Comparison of ENCODE assay signal across 9 cellular contexts in the genomic region with DNA sequence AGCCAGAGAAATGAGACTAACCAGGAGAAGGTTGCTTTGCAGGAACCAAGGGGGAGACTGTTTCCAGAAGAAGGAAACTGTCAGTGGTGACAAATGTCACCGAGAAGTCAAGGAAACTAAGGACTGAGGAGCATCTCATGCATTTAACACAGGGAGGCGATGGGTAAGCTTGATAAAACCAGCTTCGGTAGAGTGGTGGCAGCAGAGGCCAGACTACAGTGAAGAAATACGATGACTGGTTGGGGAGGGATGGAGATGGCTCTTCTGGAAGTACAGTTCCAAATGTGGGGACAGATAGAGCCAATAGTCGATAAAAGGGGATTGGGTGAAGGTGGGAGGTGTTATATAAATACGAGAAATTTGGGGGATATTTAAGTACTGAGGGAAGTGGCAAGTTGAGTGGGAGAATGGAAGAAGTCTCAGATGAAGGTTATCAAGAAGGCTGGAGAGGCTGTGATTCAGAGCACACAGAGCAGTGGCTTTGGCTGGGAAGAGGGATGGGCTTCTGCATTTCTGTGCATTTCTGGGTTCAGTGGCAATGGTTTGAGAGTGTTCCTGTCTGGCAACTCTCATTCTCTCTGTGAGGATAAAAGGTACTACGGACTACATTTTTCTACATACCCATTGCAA. TPM values are rescaled to one million over a fixed set of nuclear protein-coding genes. Genes with fewer than 3 reads are reported as not detected.
DNase-seq lines count a peak whose midpoint lies in the region; ATAC-seq and TF ChIP-seq lines count a peak whose summit lies in the region.
"Had no signal": no experiment of that assay in that cellular context is flagged by ENCODE, and none has a peak within 500 bp of the region (broad histone marks: within the 10 kb centered on the region; RNA-seq: fewer than 3 reads in every experiment).

No MANE protein-coding gene starts in this region.

- H3K27ac ChIP-seq in CD4-positive, alpha-beta memory T cell (ENCODE audit: low read depth, low read length): no peak overlapping the region
- no peak overlapping the region for H3K27ac ChIP-seq in SK-N-SH (ENCODE audit: low read depth in 2 of 2, low read length in 1 of 2)
- no peak overlapping the region for H3K27ac ChIP-seq in endodermal cell (ENCODE audit: low read depth, low read length)
- H3K27ac ChIP-seq in naive thymus-derived CD4-positive, alpha-beta T cell (ENCODE audit: low read depth, low read length): no peak overlapping the region

- H3K9ac ChIP-seq in SK-N-SH: no peak overlapping the region
- no peak overlapping the region for H3K9ac ChIP-seq in endodermal cell (ENCODE audit: extremely low read depth, low read length, poor library complexity, severe bottlenecking)

- peak; percentile 34; the same call in 1 of the 2 replicates for TF ChIP-seq RAD21 in SK-N-SH (IDR thresholded peaks at IDR 0.05; ENCODE audit: low read length)

- no peaks in the 10 kb centered on the region for H3K9me3 ChIP-seq in CD4-positive, alpha-beta memory T cell (ENCODE audit: control insufficient read depth in 1 of 2, low read length in 2 of 2)
- H3K9me3 ChIP-seq in SK-N-SH: no peaks in the 10 kb centered on the region
- H3K9me3 ChIP-seq in endodermal cell (ENCODE audit: control insufficient read depth, low read length): no peaks in the 10 kb centered on the region
- no peaks in the 10 kb centered on the region for H3K9me3 ChIP-seq in naive thymus-derived CD4-positive, alpha-beta T cell (ENCODE audit: control insufficient read depth in 2 of 3, low read length in 3 of 3)

- no peaks in the 10 kb centered on the region for H3K36me3 ChIP-seq in CD4-positive, alpha-beta memory T cell (ENCODE audit: insufficient read depth, low read length)
- H3K36me3 ChIP-seq in SK-N-SH (replicated peaks in 1 of 2; ENCODE audit: control insufficient read depth in 1 of 2, insufficient read depth in 2 of 2, low read length in 1 of 2) (no peaks in the 10 kb centered on the region), endodermal cell (ENCODE audit: control insufficient read depth, insufficient read depth, low read length) (no peaks in the 10 kb centered on the region)
- no peaks in the 10 kb centered on the region for H3K36me3 ChIP-seq in naive thymus-derived CD4-positive, alpha-beta T cell (ENCODE audit: control insufficient read depth in 2 of 3, insufficient read depth in 3 of 3, low read length in 3 of 3)

- no peaks in the 10 kb centered on the region for H3K36me3 Mint-ChIP-seq in CD4-positive, alpha-beta memory T cell
- no peaks in the 10 kb centered on the region for H3K36me3 Mint-ChIP-seq in endodermal cell (ENCODE audit: low read depth)
- no peaks in the 10 kb centered on the region for H3K36me3 Mint-ChIP-seq in naive thymus-derived CD4-positive, alpha-beta T cell
- H3K36me3 Mint-ChIP-seq: natural killer cell treated with Interleukin-12 subunit alpha and Interleukin-12 subunit beta and Interleukin-15 and Interleukin-18, amount 100 ng/mL, for 72 hours had no signal

- H4K20me1 ChIP-seq in SK-N-SH (ENCODE audit: insufficient read depth): no peaks in the 10 kb centered on the region

- 60% methylated on average over 7 of the region's 7 CpGs for WGBS in SK-N-SH (ENCODE audit: low lambda C conversion rate)
- 33 to 47% methylated on average over 6 of the region's 7 CpGs for WGBS in endodermal cell (ENCODE audit: insufficient coverage in 1 of 2, insufficient read length in 1 of 2), 2 experiments

- CTCF ChIA-PET in CD4-positive, alpha-beta memory T cell (lab: Charles Lee; ENCODE audit: partially characterized antibody): interaction anchor here (0.6 to 1.6 kb wide), 9 partner anchors 29 to 255 kb away, joined by 3 to 7 read pairs (median 4); a partner anchor contains a TSS
- CTCF ChIA-PET in SK-N-SH (lab: Yijun Ruan, JAX): no interaction called here
- CTCF ChIA-PET in naive thymus-derived CD4-positive, alpha-beta T cell (lab: Charles Lee): interaction anchor here (0.6 to 1.0 kb wide), 8 partner anchors 56 to 294 kb away, joined by 3 to 5 read pairs (median 4); no protein-coding TSS in a partner anchor

- H3K27ac Mint-ChIP-seq in CD4-positive, alpha-beta memory T cell: peak overlapping the region in 6 of 7 donors; percentile 4 to 87 (median 50)
- H3K27ac Mint-ChIP-seq in endodermal cell: no peak overlapping the region
- H3K27ac Mint-ChIP-seq in naive thymus-derived CD4-positive, alpha-beta T cell: peak overlapping the region in 7 of 9 donors; percentile 7 to 83 (median 31)
- H3K27ac Mint-ChIP-seq: natural killer cell treated with Interleukin-12 subunit alpha and Interleukin-12 subunit beta and Interleukin-15 and Interleukin-18, amount 100 ng/mL, for 72 hours had no signal

- H3K79me2 ChIP-seq in SK-N-SH (ENCODE audit: insufficient read depth): no peaks in the 10 kb centered on the region

- peak in 4 of 5 donors; percentile 33 to 42 (median 36) for DNase-seq in CD4-positive, alpha-beta memory T cell
- DNase-seq in HuH-7 (ENCODE audit: low spot score): peak; percentile 26
- DNase-seq in SK-N-SH: no peak
- peak; percentile 76 for DNase-seq in endodermal cell
- DNase-seq in naive thymus-derived CD4-positive, alpha-beta T cell: peak in 6 of 9 donors; percentile 16 to 51 (median 42)
- no peak for DNase-seq in erythroblast (lab: John Stamatoyannopoulos, UW)

- H3F3A ChIP-seq in SK-N-SH (replicated peaks; ENCODE audit: insufficient read depth): no peaks in the 10 kb centered on the region

- H3K4me1 ChIP-seq in CD4-positive, alpha-beta memory T cell (ENCODE audit: insufficient read depth, low read length): peaks cover 17% of the 10 kb centered on the region
- H3K4me1 ChIP-seq in SK-N-SH (ENCODE audit: control insufficient read depth in 1 of 2, insufficient read depth in 2 of 2, low read depth in 1 of 2, low read length in 1 of 2) (peaks cover 0 to 2% of the 10 kb centered on the region in 2 experiments; a peak in 1 of 4 replicates), endodermal cell (ENCODE audit: control insufficient read depth, insufficient read depth, low read length) (peaks cover 5% of the 10 kb centered on the region)
- peaks cover 0 to 7% of the 10 kb centered on the region in 2 donors for H3K4me1 ChIP-seq in naive thymus-derived CD4-positive, alpha-beta T cell (ENCODE audit: control insufficient read depth in 2 of 2, insufficient read depth in 2 of 2, low read length in 2 of 2)

- ATAC-seq in GM18511 (IDR thresholded peaks at IDR 0.05; ENCODE audit: unreplicated experiment) (peak; percentile 73), GM21515 (IDR thresholded peaks at IDR 0.05; ENCODE audit: unreplicated experiment) (no peak)
- peak; percentile 74 for ATAC-seq in naive thymus-derived CD4-positive, alpha-beta T cell

- no peak overlapping the region for H2AFZ ChIP-seq in SK-N-SH (ENCODE audit: low read depth)

- H3K4me2 ChIP-seq in SK-N-SH: no peak overlapping the region

- H3K4me1 Mint-ChIP-seq in CD4-positive, alpha-beta memory T cell: peaks cover 26 to 33% (median 29%) of the 10 kb centered on the region in 4 donors
- peaks cover 23% of the 10 kb centered on the region for H3K4me1 Mint-ChIP-seq in endodermal cell
- H3K4me1 Mint-ChIP-seq in naive thymus-derived CD4-positive, alpha-beta T cell: peaks cover 18 to 37% (median 31%) of the 10 kb centered on the region in 7 donors

- no peak for TF ChIP-seq EP300 in SK-N-SH (IDR thresholded peaks at IDR 0.05; ENCODE audit: borderline replicate concordance in 1 of 2, low read depth in 1 of 2, low read length in 1 of 2)

- no peaks in the 10 kb centered on the region for H3K9me2 ChIP-seq in SK-N-SH

- POLR2A ChIA-PET in CD4-positive, alpha-beta memory T cell (lab: Charles Lee; ENCODE audit: partially characterized antibody): interaction anchor here (0.6 to 1.5 kb wide), 10 partner anchors 105 to 270 kb away, joined by 3 to 10 read pairs (median 4); no protein-coding TSS in a partner anchor
- POLR2A ChIA-PET in SK-N-SH (lab: Yijun Ruan, JAX): no interaction called here
- POLR2A ChIA-PET in naive thymus-derived CD4-positive, alpha-beta T cell (lab: Charles Lee): interaction anchor here (0.7 to 8.6 kb wide), 3 partner anchors 15 to 133 kb away, joined by 3 to 107 read pairs (median 3); a partner anchor contains a TSS

- no peak overlapping the region for H3K4me3 ChIP-seq in CD4-positive, alpha-beta memory T cell (ENCODE audit: low read length in 2 of 2)
- H3K4me3 ChIP-seq in SK-N-SH (ENCODE audit: low read depth in 2 of 2, low read length in 1 of 2): no peak overlapping the region
- no peak overlapping the region for H3K4me3 ChIP-seq in endodermal cell (ENCODE audit: low read length)
- no peak overlapping the region for H3K4me3 ChIP-seq in naive thymus-derived CD4-positive, alpha-beta T cell (ENCODE audit: low read length)

- H3K27me3 ChIP-seq in CD4-positive, alpha-beta memory T cell (ENCODE audit: insufficient read depth, low read length): no peaks in the 10 kb centered on the region
- H3K27me3 ChIP-seq in SK-N-SH (ENCODE audit: insufficient read depth) (no peaks in the 10 kb centered on the region; the same call in 1 of the 2 replicates), endodermal cell (ENCODE audit: control insufficient read depth, insufficient read depth, low read length, poor library complexity, severe bottlenecking) (no peaks in the 10 kb centered on the region)
- H3K27me3 ChIP-seq in naive thymus-derived CD4-positive, alpha-beta T cell (ENCODE audit: control insufficient read depth in 2 of 2, insufficient read depth in 2 of 2, low read length in 2 of 2): no peaks in the 10 kb centered on the region

- peak overlapping the region in 2 of 8 donors; percentile 35 to 51 for H3K4me3 Mint-ChIP-seq in CD4-positive, alpha-beta memory T cell
- no peak overlapping the region for H3K4me3 Mint-ChIP-seq in endodermal cell
- peak overlapping the region in 5 of 10 donors; percentile 4 to 50 (median 10) for H3K4me3 Mint-ChIP-seq in naive thymus-derived CD4-positive, alpha-beta T cell
- H3K4me3 Mint-ChIP-seq: natural killer cell treated with Interleukin-12 subunit alpha and Interleukin-12 subunit beta and Interleukin-15 and Interleukin-18, amount 100 ng/mL, for 72 hours had no signal

- intact Hi-C loops in CD4-positive, alpha-beta memory T cell (cut with micrococcal nuclease): loop anchor here (2.0 to 5.0 kb wide), 3 partner anchors 97 to 161 kb away; a partner anchor contains a TSS
- intact Hi-C loops in naive thymus-derived CD4-positive, alpha-beta T cell (cut with micrococcal nuclease): loop anchor here (1.0 to 10.0 kb wide), 7 partner anchors 45 to 883 kb away; a partner anchor contains a TSS

- H3K27me3 Mint-ChIP-seq in CD4-positive, alpha-beta memory T cell: peaks cover 0 to 1% of the 10 kb centered on the region in 2 donors
- peaks cover 2% of the 10 kb centered on the region for H3K27me3 Mint-ChIP-seq in endodermal cell (ENCODE audit: insufficient read depth)
- H3K27me3 Mint-ChIP-seq in naive thymus-derived CD4-positive, alpha-beta T cell: peaks cover 0 to 6% (median 0%) of the 10 kb centered on the region in 5 donors

- no peak for TF ChIP-seq POLR2A in erythroblast (IDR thresholded peaks at IDR 0.05; ENCODE audit: low read length)

- no peaks in the 10 kb centered on the region for H3K9me3 Mint-ChIP-seq in CD4-positive, alpha-beta memory T cell
- H3K9me3 Mint-ChIP-seq in endodermal cell: no peaks in the 10 kb centered on the region
- H3K9me3 Mint-ChIP-seq in naive thymus-derived CD4-positive, alpha-beta T cell: peaks cover 0 to 2% (median 0%) of the 10 kb centered on the region in 11 donors
- H3K9me3 Mint-ChIP-seq: natural killer cell treated with Interleukin-12 subunit alpha and Interleukin-12 subunit beta and Interleukin-15 and Interleukin-18, amount 100 ng/mL, for 72 hours had no signal

- no peak for TF ChIP-seq CTCF in SK-N-SH (IDR thresholded peaks at IDR 0.05)
- peak; percentile 70 for TF ChIP-seq CTCF in endodermal cell (conservative IDR thresholded peaks at IDR 0.05)

RNA-seq across cellular contexts. Expression of a gene that starts 29.2 kb away (rescaled TPM):
- total RNA-seq in CD4-positive, alpha-beta memory T cell: 10 to 100 TPM; 27.4 to 28.7 TPM
- polyA plus RNA-seq in CD4-positive, alpha-beta memory T cell: 10 to 100 TPM in 1 of 2 donors, 1 to 10 TPM in 1; 8.2 to 16.5 TPM
- polyA plus RNA-seq in SK-N-SH (2012; rRNA removed): 8.9 and 14.2 TPM in 2 replicates
- 15.4 and 21.3 TPM in 2 replicates for polyA plus RNA-seq in SK-N-SH (2012; cell fraction: cytosol; rRNA removed)
- polyA plus RNA-seq in SK-N-SH (2012; cell fraction: nucleus; rRNA removed): 4.5 and 10.4 TPM in 2 replicates
- 10 to 100 TPM; 66.0 to 70.9 TPM for total RNA-seq in endodermal cell
- polyA plus RNA-seq in endodermal cell (2013, experiment 1 of 2): 183 TPM
- 180 TPM for polyA plus RNA-seq in endodermal cell (2013, experiment 2 of 2)
- 10 to 100 TPM; 21.5 to 48.7 (median 32.8) TPM for total RNA-seq in naive thymus-derived CD4-positive, alpha-beta T cell
- polyA plus RNA-seq in naive thymus-derived CD4-positive, alpha-beta T cell: 10 to 100 TPM in 1 of 2 donors, 1 to 10 TPM in 1; 7.9 to 13.3 TPM

Comparison
In these comparisons a context has a peak if more than half of its experiments do, and no peak if none do; other contexts are left out.
1. DNase-seq: peak in CD4-positive, alpha-beta memory T cell (4 of 5), HuH-7 (single experiment), endodermal cell (single experiment) and naive thymus-derived CD4-positive, alpha-beta T cell (6 of 9); none in SK-N-SH (single experiment) and erythroblast (0 of 2).